Comparison of ENCODE assay signal across 10 cellular contexts in the genomic region with DNA sequence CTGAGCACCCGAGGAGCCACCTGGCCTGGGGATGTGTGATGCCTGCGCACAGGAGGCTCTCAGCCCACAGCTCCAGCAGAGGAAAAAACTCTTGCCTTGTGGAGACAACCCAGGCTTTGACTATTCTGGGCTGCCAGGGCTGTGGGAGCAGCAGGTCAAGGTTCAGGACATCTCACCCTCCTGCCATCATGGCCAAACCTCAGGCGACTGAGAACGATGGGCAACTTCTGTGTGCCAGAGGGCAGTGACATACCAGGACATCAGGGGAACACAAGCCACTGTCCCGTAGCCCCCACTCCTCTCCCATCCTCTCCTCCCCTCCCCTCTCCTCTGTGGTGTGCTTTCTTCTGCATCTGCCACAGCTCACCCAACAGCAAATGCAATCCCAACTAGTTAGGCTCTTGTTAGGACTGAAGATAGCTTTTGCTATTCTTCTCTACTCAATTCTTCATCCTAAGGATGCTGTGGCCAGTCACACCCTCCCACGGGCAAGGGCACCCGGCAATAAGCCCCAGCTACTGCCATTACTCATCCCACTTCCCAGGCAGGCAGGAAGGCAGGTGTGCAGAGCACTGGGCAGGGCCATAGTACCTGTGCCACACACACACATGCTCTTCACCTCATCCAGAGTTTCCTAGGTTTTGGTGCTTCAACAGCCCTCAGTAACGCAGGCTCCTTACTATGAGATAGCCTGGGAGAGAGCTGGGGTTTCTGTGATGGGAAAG. TPM values are rescaled to one million over a fixed set of nuclear protein-coding genes. Genes with fewer than 3 reads are reported as not detected.
DNase-seq lines count a peak whose midpoint lies in the region; ATAC-seq and TF ChIP-seq lines count a peak whose summit lies in the region.
"Had no signal": no experiment of that assay in that cellular context is flagged by ENCODE, and none has a peak within 500 bp of the region (broad histone marks: within the 10 kb centered on the region; RNA-seq: fewer than 3 reads in every experiment).

No MANE protein-coding gene starts in this region.

- TF ChIP-seq POLR2A in right lobe of liver (IDR thresholded peaks at IDR 0.05) = no peak

- H3K36me3 ChIP-seq in right lobe of liver = no peaks in the 10 kb centered on the region

- H3K27me3 Mint-ChIP-seq in type B pancreatic cell = no peaks in the 10 kb centered on the region

- peak overlapping the region; percentile 69 to 92 (median 89) for H3K27ac ChIP-seq in right lobe of liver

- no peaks in the 10 kb centered on the region for H3K27me3 ChIP-seq in right lobe of liver

- H3K4me3 ChIP-seq in right lobe of liver = no peak overlapping the region

- 27% methylated on average over 2 of the region's 8 CpGs for WGBS in right lobe of liver (ENCODE audit: insufficient coverage, low coverage, low lambda C conversion rate, missing lambda C conversion rate)

- no peak overlapping the region for H3K4me3 Mint-ChIP-seq in type B pancreatic cell

- H3K4me1 ChIP-seq in right lobe of liver = peaks cover 5 to 94% (median 67%) of the 10 kb centered on the region in 4 donors

- intact Hi-C loops in Right ventricle myocardium inferior (cut with DNase I) (loop anchor here (5.0 kb wide), 1 partner anchor 38 kb away; no protein-coding TSS in a partner anchor), left ventricle myocardium superior (cut with micrococcal nuclease) (no loop called here), right lobe of liver (cut with DNase I) (no loop called here)

- H3K9me3 ChIP-seq in right lobe of liver = no peaks in the 10 kb centered on the region

- no peak for ATAC-seq in Right ventricle myocardium inferior
- no peak for ATAC-seq in left ventricle myocardium superior
- peak; percentile 47 to 68 for ATAC-seq in activated naive CD4-positive, alpha-beta T cell treated with anti-CD3 and anti-CD28 coated beads, Interleukin-2, amount 50 U/mL, for 72 hours
- ATAC-seq in right lobe of liver = peak in 3 of 4 donors; percentile 1 to 3 (median 1)
- no peak for ATAC-seq in HG02973 (IDR thresholded peaks at IDR 0.05; ENCODE audit: unreplicated experiment)
- no peak for ATAC-seq in GM21786 (IDR thresholded peaks at IDR 0.05; ENCODE audit: unreplicated experiment)

- TF ChIP-seq CTCF in right lobe of liver (IDR thresholded peaks at IDR 0.05) (no peak), type B pancreatic cell (conservative IDR thresholded peaks at IDR 0.05) (no peak)

- H3K4me1 Mint-ChIP-seq in type B pancreatic cell (ENCODE audit: unreplicated experiment) = peaks cover 46% of the 10 kb centered on the region

- H3K27ac Mint-ChIP-seq in activated naive CD4-positive, alpha-beta T cell treated with anti-CD3 and anti-CD28 coated beads, Interleukin-2, amount 50 U/mL, for 72 hours = peak overlapping the region; percentile 14 to 61
- peak overlapping the region; percentile 86 for H3K27ac Mint-ChIP-seq in type B pancreatic cell

- DNase-seq in Right ventricle myocardium inferior (ENCODE audit: missing footprints) = peak; percentile 69
- no peak for DNase-seq in left ventricle myocardium superior
- no peak for DNase-seq in activated naive CD4-positive, alpha-beta T cell treated with anti-CD3 and anti-CD28 coated beads, Interleukin-2, amount 50 U/mL, for 72 hours (ENCODE audit: low spot score in 2 of 2)
- DNase-seq in right lobe of liver = no peak
- DNase-seq in type B pancreatic cell (ENCODE audit: extremely low spot score, unreplicated experiment) = no peak
- DNase-seq in AML-193 (lab: John Stamatoyannopoulos, UW) = no peak
- DNase-seq: NCI-H524 treated with DMSO at 0.1 percent for 48 hours, T-helper 9 cell had no signal

- no peaks in the 10 kb centered on the region for H3K9me3 Mint-ChIP-seq in activated naive CD4-positive, alpha-beta T cell treated with anti-CD3 and anti-CD28 coated beads, Interleukin-2, amount 50 U/mL, for 72 hours
- no peaks in the 10 kb centered on the region for H3K9me3 Mint-ChIP-seq in type B pancreatic cell

- H3K36me3 Mint-ChIP-seq in activated naive CD4-positive, alpha-beta T cell treated with anti-CD3 and anti-CD28 coated beads, Interleukin-2, amount 50 U/mL, for 72 hours = no peaks in the 10 kb centered on the region
- H3K36me3 Mint-ChIP-seq in type B pancreatic cell = no peaks in the 10 kb centered on the region

RNA-seq across cellular contexts. Expression of a gene that starts 16.8 kb away (rescaled TPM):
- 8.4 TPM for total RNA-seq in Right ventricle myocardium inferior
- total RNA-seq in left ventricle myocardium superior = 9.3 TPM
- 10 to 100 TPM; 18.8 to 23.0 TPM for total RNA-seq in activated naive CD4-positive, alpha-beta T cell treated with anti-CD3 and anti-CD28 coated beads, Interleukin-2, amount 50 U/mL, for 72 hours
- 10 to 100 TPM in 2 of 6 experiments, 1 to 10 TPM in 4; 5.3 to 11.9 (median 8.6) TPM for total RNA-seq in right lobe of liver
- total RNA-seq in type B pancreatic cell (ENCODE audit: low replicate concordance) = 13.6 and 16.7 TPM in 2 replicates

RNA-seq across cellular contexts. Expression of a gene that starts 38.3 kb away (rescaled TPM):
- total RNA-seq in Right ventricle myocardium inferior = 181 TPM
- 181 TPM for total RNA-seq in left ventricle myocardium superior
- 100 to 1,000 TPM; 153 to 236 TPM for total RNA-seq in activated naive CD4-positive, alpha-beta T cell treated with anti-CD3 and anti-CD28 coated beads, Interleukin-2, amount 50 U/mL, for 72 hours
- 100 to 1,000 TPM in 3 of 6 experiments, 10 to 100 TPM in 3; 92.7 to 179 (median 118) TPM for total RNA-seq in right lobe of liver
- 151 and 191 TPM in 2 replicates for total RNA-seq in type B pancreatic cell (ENCODE audit: low replicate concordance)

RNA-seq across cellular contexts. Expression of a gene that starts 52.6 kb away (rescaled TPM):
- 50.3 TPM for total RNA-seq in Right ventricle myocardium inferior
- total RNA-seq in left ventricle myocardium superior = 43.9 TPM
- 100 to 1,000 TPM in 1 of 2 donors, 10 to 100 TPM in 1; 75.8 to 122 TPM for total RNA-seq in activated naive CD4-positive, alpha-beta T cell treated with anti-CD3 and anti-CD28 coated beads, Interleukin-2, amount 50 U/mL, for 72 hours
- 10 to 100 TPM; 30.2 to 93.0 (median 36.1) TPM for total RNA-seq in right lobe of liver
- total RNA-seq in type B pancreatic cell (ENCODE audit: low replicate concordance) = 72.9 and 73.9 TPM in 2 replicates

Comparison
In these comparisons a context has a peak if more than half of its experiments do, and no peak if none do; other contexts are left out.
1. ATAC-seq: peak in activated naive CD4-positive, alpha-beta T cell treated with anti-CD3 and anti-CD28 coated beads, Interleukin-2, amount 50 U/mL, for 72 hours (2 of 2) and right lobe of liver (3 of 4); none in Right ventricle myocardium inferior (single experiment), left ventricle myocardium superior (single experiment), HG02973 (single experiment) and GM21786 (single experiment).